8 cellular contexts compared by ENCODE assay signal in the genomic region with DNA sequence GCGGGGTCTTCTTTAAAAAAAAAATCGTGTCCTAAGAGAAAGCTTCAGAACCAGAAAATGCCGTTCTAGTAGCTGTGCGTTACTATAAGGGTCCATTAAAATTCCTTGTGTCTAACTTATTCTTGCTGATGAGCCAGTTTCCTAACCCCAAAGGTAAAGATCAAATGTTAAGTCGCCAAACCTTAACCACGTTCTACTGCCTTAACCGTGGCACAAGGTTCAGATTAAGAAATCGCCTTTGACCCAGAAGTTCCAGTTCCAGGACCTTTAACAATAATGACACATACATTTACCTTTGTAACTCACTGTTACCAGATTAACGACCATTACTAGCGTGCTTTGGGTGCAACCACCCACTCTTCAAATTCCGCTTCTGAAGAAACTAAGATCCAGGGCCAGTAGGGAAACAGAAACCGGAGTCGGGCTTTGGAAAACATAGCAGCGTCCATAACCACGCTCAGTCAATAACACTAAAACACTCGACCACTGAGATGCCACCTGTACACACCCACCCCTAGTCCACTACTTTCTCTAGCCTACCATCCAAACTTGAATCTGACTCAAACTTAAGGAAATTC. TPM values are rescaled to one million over a fixed set of nuclear protein-coding genes. Genes with fewer than 3 reads are reported as not detected.
DNase-seq lines count a peak whose midpoint lies in the region; ATAC-seq lines count a peak whose summit lies in the region.

No MANE protein-coding gene starts in this region.

- H3K4me1 Mint-ChIP-seq in natural killer cell treated with Interleukin-12 subunit alpha and Interleukin-12 subunit beta and Interleukin-15 and Interleukin-18, amount 100 ng/mL, for 72 hours (ENCODE audit: low read depth in 2 of 2): peaks cover 27 to 37% of the 10 kb centered on the region in 2 donors

- H3K27ac ChIP-seq in SJCRH30: peak overlapping the region; percentile 51
- peak overlapping the region; percentile 59 for H3K27ac ChIP-seq in epithelial cell of prostate

- peaks cover 5% of the 10 kb centered on the region; the same call in 1 of the 2 replicates for H3K36me3 ChIP-seq in SJCRH30

- H3K4me3 ChIP-seq in SJCRH30: peak overlapping the region; percentile 77

- no peaks in the 10 kb centered on the region for H3K27me3 ChIP-seq in SJCRH30

- peak; percentile 65 for DNase-seq in CD1c-positive myeloid dendritic cell (ENCODE audit: extremely low spot score)
- no peak for DNase-seq in SJCRH30
- no peak for DNase-seq in epithelial cell of prostate (ENCODE audit: low read depth, low spot score)
- no peak for DNase-seq in natural killer cell treated with Interleukin-12 subunit alpha and Interleukin-12 subunit beta and Interleukin-15 and Interleukin-18, amount 100 ng/mL, for 72 hours (ENCODE audit: low spot score)
- no peak for DNase-seq in central memory CD4-positive, alpha-beta T cell
- DNase-seq in NCI-H774 (lab: John Stamatoyannopoulos, UW): no peak

- peak overlapping the region; percentile 97 for H3K4me3 Mint-ChIP-seq in natural killer cell treated with Interleukin-12 subunit alpha and Interleukin-12 subunit beta and Interleukin-15 and Interleukin-18, amount 100 ng/mL, for 72 hours

- H3K9me3 Mint-ChIP-seq in natural killer cell treated with Interleukin-12 subunit alpha and Interleukin-12 subunit beta and Interleukin-15 and Interleukin-18, amount 100 ng/mL, for 72 hours: no peaks in the 10 kb centered on the region

- no peaks in the 10 kb centered on the region for H3K9me3 ChIP-seq in SJCRH30 (replicated peaks)

- H3K27me3 Mint-ChIP-seq in natural killer cell treated with Interleukin-12 subunit alpha and Interleukin-12 subunit beta and Interleukin-15 and Interleukin-18, amount 100 ng/mL, for 72 hours: peaks cover 3 to 8% of the 10 kb centered on the region in 2 donors

- peak; percentile 39 for ATAC-seq in GM19023 (IDR thresholded peaks at IDR 0.05; ENCODE audit: unreplicated experiment)
- ATAC-seq in HG03108 (IDR thresholded peaks at IDR 0.05; ENCODE audit: unreplicated experiment): peak; percentile 13
- ATAC-seq in natural killer cell treated with Interleukin-12 subunit alpha and Interleukin-12 subunit beta and Interleukin-15 and Interleukin-18, amount 100 ng/mL, for 72 hours: peak; percentile 46 to 54

- peak overlapping the region; percentile 92 to 99 for H3K27ac Mint-ChIP-seq in natural killer cell treated with Interleukin-12 subunit alpha and Interleukin-12 subunit beta and Interleukin-15 and Interleukin-18, amount 100 ng/mL, for 72 hours

- H3K36me3 Mint-ChIP-seq in natural killer cell treated with Interleukin-12 subunit alpha and Interleukin-12 subunit beta and Interleukin-15 and Interleukin-18, amount 100 ng/mL, for 72 hours: peaks cover 7% of the 10 kb centered on the region

- H3K4me1 ChIP-seq in SJCRH30: no peaks in the 10 kb centered on the region

RNA-seq across cellular contexts. Expression of a gene that starts 0.6 kb away (rescaled TPM):
- 38.2 and 40.0 TPM in 2 replicates for total RNA-seq in SJCRH30 (2014; rRNA removed; shearing (Covaris generic))
- total RNA-seq in natural killer cell treated with Interleukin-12 subunit alpha and Interleukin-12 subunit beta and Interleukin-15 and Interleukin-18, amount 100 ng/mL, for 72 hours: 10 to 100 TPM; 18.1 to 23.8 TPM
